In the genomic region with DNA sequence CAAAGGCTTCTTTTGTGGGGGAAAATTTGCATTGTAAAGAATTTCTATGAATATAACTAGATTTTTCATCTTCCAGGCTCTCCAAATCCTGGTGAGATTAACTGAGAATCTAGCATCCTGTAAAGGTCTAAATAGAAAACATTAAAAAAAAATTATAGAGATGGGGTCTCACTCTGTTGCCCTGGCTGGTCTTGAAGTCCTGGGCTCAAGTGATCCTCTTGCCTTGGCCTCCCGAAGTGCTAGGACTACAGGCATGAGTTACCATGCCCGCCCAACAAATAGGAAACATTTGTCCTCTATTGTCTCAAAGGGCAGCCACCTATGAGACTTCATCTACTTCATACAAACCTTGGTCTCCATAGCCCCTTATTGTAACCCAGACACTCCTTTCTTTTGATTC, we compare ENCODE assay signal across 1 cellular context.
TF ChIP-seq lines count a peak whose summit lies in the region.

No MANE protein-coding gene starts in this region.

TF ChIP-seq in GM23338, 12 proteins besides CTCF, POLR2A, EP300 and RAD21 (continued from another document):
- TF ChIP-seq POLR2AphosphoS5 (IDR thresholded peaks at IDR 0.05; ENCODE audit: low read depth) (no peak), ZNF114 (CRISPR knock-in tag; IDR thresholded peaks at IDR 0.05) (no peak), EZH2phosphoT487 (IDR thresholded peaks at IDR 0.05; ENCODE audit: unreplicated experiment) (no peak), ZNF331 (CRISPR knock-in tag; IDR thresholded peaks at IDR 0.05; ENCODE audit: low read depth) (no peak), CREB1 (CRISPR knock-in tag; IDR thresholded peaks at IDR 0.05; ENCODE audit: low read depth) (no peak), NANOG (IDR thresholded peaks at IDR 0.05; ENCODE audit: borderline replicate concordance) (no peak), ZNF462 (CRISPR knock-in tag; IDR thresholded peaks at IDR 0.05) (no peak), EZH2 (IDR thresholded peaks at IDR 0.05; ENCODE audit: low read depth, unreplicated experiment) (no peak), ETS1 (IDR thresholded peaks at IDR 0.05) (no peak), STAT1 (IDR thresholded peaks at IDR 0.05; ENCODE audit: unreplicated experiment) (no peak)
